In the genomic region with DNA sequence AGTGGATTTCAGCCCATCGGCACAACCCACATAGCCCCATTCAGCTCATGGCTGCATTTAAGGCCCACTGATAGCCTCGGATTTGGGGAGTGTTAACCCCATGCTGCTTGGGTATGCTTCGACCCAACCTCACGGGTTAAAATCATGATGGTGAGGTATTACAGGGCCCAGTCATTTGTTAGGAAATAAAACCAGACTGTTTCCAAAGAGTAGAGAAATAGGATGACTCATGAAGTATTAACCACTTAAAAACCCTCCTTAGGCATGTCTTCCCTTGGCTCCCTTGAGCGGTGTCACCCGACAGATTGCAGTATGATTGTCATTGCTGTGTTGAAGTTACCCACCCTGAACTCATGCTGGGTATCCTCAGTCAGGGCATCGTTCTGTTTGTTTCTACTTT, we compare ENCODE assay signal across 8 cellular contexts.
DNase-seq lines count a peak whose midpoint lies in the region; ATAC-seq, FAIRE-seq and TF ChIP-seq lines count a peak whose summit lies in the region.

No MANE protein-coding gene starts in this region.

- H3K9me3 ChIP-seq in GM23248 (ENCODE audit: low read depth) (no peaks in the 10 kb centered on the region), SJSA1 (replicated peaks) (0 out of 2 replicates have a peak, but pooled peaks cover under 1% of the 10 kb centered on the region), smooth muscle cell (replicated peaks; ENCODE audit: low read depth) (no peaks in the 10 kb centered on the region), kidney (ENCODE audit: control insufficient read depth in 1 of 2, low read length in 2 of 2) (no peaks in the 10 kb centered on the region)

- H3K27ac ChIP-seq in GM23248 (peak overlapping the region; percentile 41), SJSA1 (peak overlapping the region; percentile 96), smooth muscle cell (ENCODE audit: low read depth) (peak overlapping the region; percentile 81), kidney (ENCODE audit: low read depth in 2 of 2, low read length in 2 of 2) (no peak overlapping the region)

- peaks cover 18% of the 10 kb centered on the region for H3F3A ChIP-seq in GM23248 (ENCODE audit: insufficient read depth)
- H3F3A ChIP-seq in smooth muscle cell (ENCODE audit: low read depth) = peaks cover 15% of the 10 kb centered on the region

- in situ Hi-C loops in GM23248 (cut with MboI) = no loop called here

- intact Hi-C loops in kidney (cut with DNase I) (no loop called here), left colon (cut with DNase I, micrococcal nuclease) (no loop called here)

- H3K4me3 ChIP-seq in GM23248 (no peak overlapping the region), SJSA1 (no peak overlapping the region), foreskin fibroblast (ENCODE audit: low read depth in 1 of 2, low read length in 2 of 2) (no peak overlapping the region), smooth muscle cell (no peak overlapping the region), kidney (ENCODE audit: low read length in 2 of 2) (no peak overlapping the region)

- peak overlapping the region; percentile 27 for H3K4me2 ChIP-seq in GM23248 (ENCODE audit: unreplicated experiment)
- peak overlapping the region; percentile 22 for H3K4me2 ChIP-seq in smooth muscle cell

- WGBS in GM23248 (ENCODE audit: low coverage in 1 of 2, low lambda C conversion rate in 2 of 2, missing lambda C conversion rate in 2 of 2), 2 experiments = 39 to 48% methylated on average over 7 of the region's 7 CpGs
- 16% methylated on average over 7 of the region's 7 CpGs for WGBS in smooth muscle cell (ENCODE audit: low lambda C conversion rate)

- FAIRE-seq in kidney (lab: Jason Lieb, UNC) = no peak

- H4K20me1 ChIP-seq in GM23248 (ENCODE audit: insufficient read depth) (no peaks in the 10 kb centered on the region), smooth muscle cell (ENCODE audit: low read depth) (no peaks in the 10 kb centered on the region)

- H3K4me1 ChIP-seq in GM23248 (ENCODE audit: insufficient read depth) (peaks cover 42% of the 10 kb centered on the region), SJSA1 (replicated peaks) (peaks cover 76% of the 10 kb centered on the region), smooth muscle cell (ENCODE audit: low read depth) (peaks cover 22% of the 10 kb centered on the region), kidney (ENCODE audit: control insufficient read depth in 1 of 2, insufficient read depth in 1 of 2, low read depth in 1 of 2, low read length in 2 of 2) (peaks cover 0 to 16% of the 10 kb centered on the region in 2 donors)

- H3K79me2 ChIP-seq in GM23248 (ENCODE audit: insufficient read depth) (peaks cover 63% of the 10 kb centered on the region), smooth muscle cell (ENCODE audit: low read depth) (no peaks in the 10 kb centered on the region)

- H3K27me3 ChIP-seq in GM23248 (replicated peaks; ENCODE audit: insufficient read depth) = no peaks in the 10 kb centered on the region
- H3K27me3 ChIP-seq in SJSA1 (replicated peaks) = no peaks in the 10 kb centered on the region
- H3K27me3 ChIP-seq in smooth muscle cell (ENCODE audit: low read depth) = no peaks in the 10 kb centered on the region

- DNase-seq in GM23248 (peak; percentile 87), SJSA1 (ENCODE audit: low read depth in 1 of 2, low spot score in 2 of 2) (peak; percentile 75 to 84), foreskin fibroblast (peak; percentile 48 to 75), smooth muscle cell (lab: John Stamatoyannopoulos, UW; ENCODE audit: unreplicated experiment) (no peak), kidney (no peak), NCI-H1930 (lab: John Stamatoyannopoulos, UW) (no peak), left colon (no peak), NCI-H446 (lab: John Stamatoyannopoulos, UW) (no peak)

- no peak overlapping the region for H2AFZ ChIP-seq in GM23248
- no peak overlapping the region for H2AFZ ChIP-seq in smooth muscle cell (ENCODE audit: low read depth)

- ATAC-seq in left colon = no peak

- TF ChIP-seq CTCF in foreskin fibroblast (IDR thresholded peaks at IDR 0.05; ENCODE audit: low read depth, low read length) (no peak), smooth muscle cell (IDR thresholded peaks at IDR 0.05; ENCODE audit: borderline replicate concordance, insufficient read depth, poor library complexity, severe bottlenecking) (no peak), kidney (IDR thresholded peaks at IDR 0.05; ENCODE audit: borderline replicate concordance, extremely low read depth, insufficient read depth) (no peak)

- H3K9me2 ChIP-seq in GM23248 (ENCODE audit: insufficient read depth) = no peaks in the 10 kb centered on the region

- H3K36me3 ChIP-seq in GM23248 (ENCODE audit: low read depth) = no peaks in the 10 kb centered on the region
- no peaks in the 10 kb centered on the region for H3K36me3 ChIP-seq in SJSA1
- H3K36me3 ChIP-seq in smooth muscle cell (ENCODE audit: low read depth) = no peaks in the 10 kb centered on the region
- no peaks in the 10 kb centered on the region for H3K36me3 ChIP-seq in kidney (ENCODE audit: control insufficient read depth in 1 of 2, insufficient read depth in 2 of 2, low read length in 2 of 2)

- H3K9ac ChIP-seq in GM23248 (peak overlapping the region; percentile 12; the same call in 1 of the 2 replicates), smooth muscle cell (ENCODE audit: low read depth) (peak overlapping the region; percentile 52), kidney (ENCODE audit: low read length in 2 of 2) (no peak overlapping the region)

Comparison
In these comparisons a context has a peak if more than half of its experiments do, and no peak if none do; other contexts are left out.
1. DNase-seq: peak in GM23248 (single experiment), SJSA1 (2 of 2) and foreskin fibroblast (2 of 2); none in smooth muscle cell (single experiment), kidney (single experiment), NCI-H1930 (0 of 2), left colon (0 of 2) and NCI-H446 (0 of 2).
2. H3K27ac ChIP-seq: peak in GM23248 (single experiment), SJSA1 (single experiment) and smooth muscle cell (single experiment); none in kidney (0 of 2).
3. H3K9ac ChIP-seq: peak in GM23248 (single experiment) and smooth muscle cell (single experiment); none in kidney (0 of 2).